1 cellular context compared by ENCODE assay signal in the genomic region with DNA sequence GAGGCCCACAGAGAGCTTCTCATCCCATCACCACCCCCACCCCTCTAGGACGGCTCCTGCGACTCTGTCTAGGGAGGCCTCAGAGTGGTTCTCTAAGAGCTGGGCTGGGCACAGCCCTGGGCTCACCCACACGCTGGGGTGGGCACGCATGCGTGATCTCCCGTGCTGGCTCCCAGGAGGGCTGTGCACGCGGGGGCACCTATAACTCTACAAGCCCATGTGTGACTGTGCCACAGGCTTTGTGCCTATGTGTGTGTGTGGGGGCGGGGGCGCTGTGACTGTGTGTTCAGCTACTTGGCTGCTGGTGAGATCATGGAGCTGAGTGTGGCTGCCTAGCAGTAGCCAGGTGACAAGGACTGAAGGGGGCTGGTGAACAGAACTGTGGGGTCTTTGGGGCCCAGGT.
TF ChIP-seq lines count a peak whose summit lies in the region.

No MANE protein-coding gene starts in this region.

TF ChIP-seq in IMR-90, 13 proteins besides CTCF, POLR2A, EP300 and RAD21 (continued from another document):
- TF ChIP-seq, protein P1, sequence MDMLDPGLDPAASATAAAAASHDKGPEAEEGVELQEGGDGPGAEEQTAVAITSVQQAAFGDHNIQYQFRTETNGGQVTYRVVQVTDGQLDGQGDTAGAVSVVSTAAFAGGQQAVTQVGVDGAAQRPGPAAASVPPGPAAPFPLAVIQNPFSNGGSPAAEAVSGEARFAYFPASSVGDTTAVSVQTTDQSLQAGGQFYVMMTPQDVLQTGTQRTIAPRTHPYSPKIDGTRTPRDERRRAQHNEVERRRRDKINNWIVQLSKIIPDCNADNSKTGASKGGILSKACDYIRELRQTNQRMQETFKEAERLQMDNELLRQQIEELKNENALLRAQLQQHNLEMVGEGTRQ (IDR thresholded peaks at IDR 0.05; ENCODE audit: low read depth, low read length), result no peak
- TF ChIP-seq MAFK (IDR thresholded peaks at IDR 0.05; ENCODE audit: low read depth, low read length), result no peak
- TF ChIP-seq RCOR1 (IDR thresholded peaks at IDR 0.05; ENCODE audit: insufficient replicate concordance, low read length), result no peak
